Comparison of ENCODE assay signal across 8 cellular contexts in genomic region chr15:52679232-52680040, GRCh38. TPM values are rescaled to one million over a fixed set of nuclear protein-coding genes. Genes with fewer than 3 reads are reported as not detected.
DNase-seq lines count a peak whose midpoint lies in the region; ATAC-seq, FAIRE-seq and TF ChIP-seq lines count a peak whose summit lies in the region.

ATOSA (minus strand) TSS chr15:52679388; CDS start chr15:52678021, 1,367 bp downstream.

- peak; percentile 57 for DNase-seq in GM18507 (ENCODE audit: extremely low spot score, insufficient read length, low read depth)
- DNase-seq in NCI-H2029 (lab: John Stamatoyannopoulos, UW), result peak; percentile 68
- DNase-seq in T1000 (lab: John Stamatoyannopoulos, UW), result peak; percentile 84
- DNase-seq in astrocyte of the hippocampus (ENCODE audit: low read depth, low spot score), result peak; percentile 96
- peak; percentile 94 for DNase-seq in hepatocyte (ENCODE audit: low spot score)
- DNase-seq in retina, result peak; percentile 97
- DNase-seq in OCI-M2 (lab: John Stamatoyannopoulos, UW; ENCODE audit: unreplicated experiment), result no peak

- H3K4me2 ChIP-seq in hepatocyte, result peak within 1 kb of the TSS; percentile 86

- WGBS in hepatocyte (ENCODE audit: low lambda C conversion rate, missing lambda C conversion rate), result 2% methylated on average over 36 of the region's 55 CpGs

- H3K36me3 ChIP-seq in hepatocyte (replicated peaks; ENCODE audit: insufficient read depth, low read depth), result peaks cover 9% of the 10 kb centered on the region

- ATAC-seq in HG02970 (IDR thresholded peaks at IDR 0.05; ENCODE audit: low FRiP score, unreplicated experiment), result peak; percentile 57

- H3K27me3 ChIP-seq in hepatocyte, result no peaks in the 10 kb centered on the region

- TF ChIP-seq CTCF in hepatocyte (IDR thresholded peaks at IDR 0.05; ENCODE audit: poor library complexity), result peak; percentile 17

- peak within 1 kb of the TSS; percentile 82 for H2AFZ ChIP-seq in hepatocyte

- no peaks in the 10 kb centered on the region for H3K9me3 ChIP-seq in hepatocyte (ENCODE audit: low read depth)

- peak within 1 kb of the TSS; percentile 85 for H3K4me3 ChIP-seq in hepatocyte

- H3K27ac ChIP-seq in hepatocyte, result peak within 1 kb of the TSS; percentile 96

- peak; percentile 91 for FAIRE-seq in GM18507 (lab: Jason Lieb, UNC)

- H3K79me2 ChIP-seq in hepatocyte, result peaks cover 31% of the 10 kb centered on the region

- H3K4me1 ChIP-seq in hepatocyte (ENCODE audit: insufficient read depth), result peaks cover 16% of the 10 kb centered on the region

- peaks cover 4% of the 10 kb centered on the region for H4K20me1 ChIP-seq in hepatocyte (ENCODE audit: insufficient read depth, poor library complexity, severe bottlenecking)

- H3K9me2 ChIP-seq in hepatocyte (replicated peaks; ENCODE audit: insufficient read depth), result no peaks in the 10 kb centered on the region

RNA-seq across cellular contexts. Expression of gene ATOSA, which starts in this region (rescaled TPM):
- total RNA-seq in hepatocyte, result 26.0 and 31.1 TPM in 2 replicates
- polyA plus RNA-seq in hepatocyte, result 6.8 and 9.9 TPM in 2 replicates
